1 cellular context compared by ENCODE assay signal in the genomic region with DNA sequence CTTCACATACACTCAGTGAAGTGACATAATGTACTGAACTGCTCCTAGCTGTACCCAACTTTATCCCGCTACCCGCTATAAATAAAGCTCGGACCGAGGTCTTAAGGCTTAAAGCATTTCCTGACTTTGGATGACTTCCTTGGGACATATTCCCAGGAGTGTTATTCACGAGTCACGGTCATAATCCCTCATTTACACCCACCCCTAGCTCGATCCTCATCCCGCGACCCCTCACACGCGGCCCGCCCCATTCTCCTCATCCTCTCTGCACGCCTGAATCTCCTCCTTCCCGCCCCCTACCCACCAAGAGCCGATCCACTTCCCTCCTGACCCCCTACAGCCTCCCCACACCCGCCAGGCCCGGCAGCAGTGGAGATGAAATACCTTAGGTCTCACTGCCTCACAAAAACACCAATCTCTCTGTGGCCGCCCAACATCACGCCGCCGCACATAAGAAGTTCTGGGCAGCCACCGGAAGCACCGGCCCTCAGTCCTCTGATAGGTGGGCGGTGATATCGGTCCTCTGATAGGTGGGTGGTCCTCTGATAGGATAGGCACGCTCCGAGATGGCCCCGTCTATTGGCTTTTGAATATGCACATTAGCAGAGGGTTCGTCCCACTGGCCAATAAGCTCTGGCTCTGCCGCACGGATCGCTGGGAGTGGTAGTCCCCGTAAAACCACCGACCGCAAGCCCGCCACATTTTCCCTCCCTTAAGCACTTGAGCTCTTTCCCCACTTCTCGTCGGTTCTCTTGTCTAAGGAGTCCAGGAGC.
TF ChIP-seq lines count a peak whose summit lies in the region.

A gene with protein sequence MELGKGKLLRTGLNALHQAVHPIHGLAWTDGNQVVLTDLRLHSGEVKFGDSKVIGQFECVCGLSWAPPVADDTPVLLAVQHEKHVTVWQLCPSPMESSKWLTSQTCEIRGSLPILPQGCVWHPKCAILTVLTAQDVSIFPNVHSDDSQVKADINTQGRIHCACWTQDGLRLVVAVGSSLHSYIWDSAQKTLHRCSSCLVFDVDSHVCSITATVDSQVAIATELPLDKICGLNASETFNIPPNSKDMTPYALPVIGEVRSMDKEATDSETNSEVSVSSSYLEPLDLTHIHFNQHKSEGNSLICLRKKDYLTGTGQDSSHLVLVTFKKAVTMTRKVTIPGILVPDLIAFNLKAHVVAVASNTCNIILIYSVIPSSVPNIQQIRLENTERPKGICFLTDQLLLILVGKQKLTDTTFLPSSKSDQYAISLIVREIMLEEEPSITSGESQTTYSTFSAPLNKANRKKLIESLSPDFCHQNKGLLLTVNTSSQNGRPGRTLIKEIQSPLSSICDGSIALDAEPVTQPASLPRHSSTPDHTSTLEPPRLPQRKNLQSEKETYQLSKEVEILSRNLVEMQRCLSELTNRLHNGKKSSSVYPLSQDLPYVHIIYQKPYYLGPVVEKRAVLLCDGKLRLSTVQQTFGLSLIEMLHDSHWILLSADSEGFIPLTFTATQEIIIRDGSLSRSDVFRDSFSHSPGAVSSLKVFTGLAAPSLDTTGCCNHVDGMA (minus strand): TSS at position 462 of the 773 bp plus-strand sequence. CDS start 7,897 bp downstream, outside the sequence.

TF ChIP-seq in GM12878, 131 proteins besides CTCF, POLR2A, EP300 and RAD21 (continued from another document and continues in another):
- TF ChIP-seq, protein P1, sequence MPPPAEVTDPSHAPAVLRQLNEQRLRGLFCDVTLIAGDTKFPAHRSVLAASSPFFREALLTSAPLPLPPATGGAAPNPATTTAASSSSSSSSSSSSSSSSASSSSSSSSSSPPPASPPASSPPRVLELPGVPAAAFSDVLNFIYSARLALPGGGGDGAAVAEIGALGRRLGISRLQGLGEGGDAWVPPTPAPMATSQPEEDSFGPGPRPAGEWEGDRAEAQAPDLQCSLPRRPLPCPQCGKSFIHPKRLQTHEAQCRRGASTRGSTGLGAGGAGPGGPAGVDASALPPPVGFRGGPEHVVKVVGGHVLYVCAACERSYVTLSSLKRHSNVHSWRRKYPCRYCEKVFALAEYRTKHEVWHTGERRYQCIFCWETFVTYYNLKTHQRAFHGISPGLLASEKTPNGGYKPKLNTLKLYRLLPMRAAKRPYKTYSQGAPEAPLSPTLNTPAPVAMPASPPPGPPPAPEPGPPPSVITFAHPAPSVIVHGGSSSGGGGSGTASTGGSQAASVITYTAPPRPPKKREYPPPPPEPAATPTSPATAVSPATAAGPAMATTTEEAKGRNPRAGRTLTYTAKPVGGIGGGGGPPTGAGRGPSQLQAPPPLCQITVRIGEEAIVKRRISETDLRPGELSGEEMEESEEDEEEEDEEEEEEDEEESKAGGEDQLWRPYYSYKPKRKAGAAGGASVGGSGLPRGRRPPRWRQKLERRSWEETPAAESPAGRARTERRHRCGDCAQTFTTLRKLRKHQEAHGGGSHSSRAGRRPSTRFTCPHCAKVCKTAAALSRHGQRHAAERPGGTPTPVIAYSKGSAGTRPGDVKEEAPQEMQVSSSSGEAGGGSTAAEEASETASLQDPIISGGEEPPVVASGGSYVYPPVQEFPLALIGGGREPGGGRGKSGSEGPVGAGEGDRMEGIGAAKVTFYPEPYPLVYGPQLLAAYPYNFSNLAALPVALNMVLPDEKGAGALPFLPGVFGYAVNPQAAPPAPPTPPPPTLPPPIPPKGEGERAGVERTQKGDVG (CRISPR knock-in tag; IDR thresholded peaks at IDR 0.05): no peak
- TF ChIP-seq NR2C1 (IDR thresholded peaks at IDR 0.05) (no peak), ATF7 (IDR thresholded peaks at IDR 0.05; ENCODE audit: low read depth) (peak; percentile 59), ZNF384 (IDR thresholded peaks at IDR 0.05; ENCODE audit: borderline replicate concordance, low read depth, low read length) (no peak), RAD51 (IDR thresholded peaks at IDR 0.05) (no peak), RBBP5 (conservative IDR thresholded peaks at IDR 0.05) (no peak), JUNB (IDR thresholded peaks at IDR 0.05) (no peak), TAF1 (IDR thresholded peaks at IDR 0.05; ENCODE audit: borderline replicate concordance, low read depth, low read length) (peak; percentile 93), HDAC2 (IDR thresholded peaks at IDR 0.05) (no peak), NRF1 (conservative IDR thresholded peaks at IDR 0.05; ENCODE audit: low read depth, low read length) (no peak), IRF4 (IDR thresholded peaks at IDR 0.05; ENCODE audit: low read depth, low read length) (no peak), KLF5 (IDR thresholded peaks at IDR 0.05; ENCODE audit: partially characterized antibody) (no peak), DPF2 (IDR thresholded peaks at IDR 0.05) (0 out of 2 replicates have a peak, but pooled peaks have one; percentile 23), CHD2 (IDR thresholded peaks at IDR 0.05; ENCODE audit: borderline replicate concordance, low read depth, low read length) (peak; percentile 92), YY1 (IDR thresholded peaks at IDR 0.05; ENCODE audit: low read depth, low read length) (peak; percentile 58; the same call in 1 of the 2 replicates), IKZF2 (IDR thresholded peaks at IDR 0.05) (no peak), HCFC1 (IDR thresholded peaks at IDR 0.05; ENCODE audit: low read length) (peak; percentile 90), ZNF207 (IDR thresholded peaks at IDR 0.05; ENCODE audit: borderline replicate concordance) (no peak), ETV6 (conservative IDR thresholded peaks at IDR 0.05 in 1 of 2, IDR thresholded peaks at IDR 0.05 in 1 of 2; ENCODE audit: borderline replicate concordance in 1 of 2, low read depth in 1 of 2) (no peak), CEBPB (IDR thresholded peaks at IDR 0.05; ENCODE audit: borderline replicate concordance in 1 of 2, low read depth in 2 of 2, low read length in 2 of 2) (no peak), MTA3 (IDR thresholded peaks at IDR 0.05; ENCODE audit: borderline replicate concordance, low read length) (no peak), TCF3 (IDR thresholded peaks at IDR 0.05; ENCODE audit: borderline replicate concordance, insufficient read depth, low read depth, low read length) (no peak), SREBF2 (IDR thresholded peaks at IDR 0.05; ENCODE audit: low read length) (no peak), SMC3 (IDR thresholded peaks at IDR 0.05; ENCODE audit: borderline replicate concordance, low read length) (no peak)
- TF ChIP-seq, protein P2, sequence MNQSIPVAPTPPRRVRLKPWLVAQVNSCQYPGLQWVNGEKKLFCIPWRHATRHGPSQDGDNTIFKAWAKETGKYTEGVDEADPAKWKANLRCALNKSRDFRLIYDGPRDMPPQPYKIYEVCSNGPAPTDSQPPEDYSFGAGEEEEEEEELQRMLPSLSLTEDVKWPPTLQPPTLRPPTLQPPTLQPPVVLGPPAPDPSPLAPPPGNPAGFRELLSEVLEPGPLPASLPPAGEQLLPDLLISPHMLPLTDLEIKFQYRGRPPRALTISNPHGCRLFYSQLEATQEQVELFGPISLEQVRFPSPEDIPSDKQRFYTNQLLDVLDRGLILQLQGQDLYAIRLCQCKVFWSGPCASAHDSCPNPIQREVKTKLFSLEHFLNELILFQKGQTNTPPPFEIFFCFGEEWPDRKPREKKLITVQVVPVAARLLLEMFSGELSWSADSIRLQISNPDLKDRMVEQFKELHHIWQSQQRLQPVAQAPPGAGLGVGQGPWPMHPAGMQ (IDR thresholded peaks at IDR 0.05; ENCODE audit: borderline replicate concordance): no peak
- TF ChIP-seq, protein P3, sequence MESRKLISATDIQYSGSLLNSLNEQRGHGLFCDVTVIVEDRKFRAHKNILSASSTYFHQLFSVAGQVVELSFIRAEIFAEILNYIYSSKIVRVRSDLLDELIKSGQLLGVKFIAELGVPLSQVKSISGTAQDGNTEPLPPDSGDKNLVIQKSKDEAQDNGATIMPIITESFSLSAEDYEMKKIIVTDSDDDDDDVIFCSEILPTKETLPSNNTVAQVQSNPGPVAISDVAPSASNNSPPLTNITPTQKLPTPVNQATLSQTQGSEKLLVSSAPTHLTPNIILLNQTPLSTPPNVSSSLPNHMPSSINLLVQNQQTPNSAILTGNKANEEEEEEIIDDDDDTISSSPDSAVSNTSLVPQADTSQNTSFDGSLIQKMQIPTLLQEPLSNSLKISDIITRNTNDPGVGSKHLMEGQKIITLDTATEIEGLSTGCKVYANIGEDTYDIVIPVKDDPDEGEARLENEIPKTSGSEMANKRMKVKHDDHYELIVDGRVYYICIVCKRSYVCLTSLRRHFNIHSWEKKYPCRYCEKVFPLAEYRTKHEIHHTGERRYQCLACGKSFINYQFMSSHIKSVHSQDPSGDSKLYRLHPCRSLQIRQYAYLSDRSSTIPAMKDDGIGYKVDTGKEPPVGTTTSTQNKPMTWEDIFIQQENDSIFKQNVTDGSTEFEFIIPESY (IDR thresholded peaks at IDR 0.05): no peak
- TF ChIP-seq, protein P4, sequence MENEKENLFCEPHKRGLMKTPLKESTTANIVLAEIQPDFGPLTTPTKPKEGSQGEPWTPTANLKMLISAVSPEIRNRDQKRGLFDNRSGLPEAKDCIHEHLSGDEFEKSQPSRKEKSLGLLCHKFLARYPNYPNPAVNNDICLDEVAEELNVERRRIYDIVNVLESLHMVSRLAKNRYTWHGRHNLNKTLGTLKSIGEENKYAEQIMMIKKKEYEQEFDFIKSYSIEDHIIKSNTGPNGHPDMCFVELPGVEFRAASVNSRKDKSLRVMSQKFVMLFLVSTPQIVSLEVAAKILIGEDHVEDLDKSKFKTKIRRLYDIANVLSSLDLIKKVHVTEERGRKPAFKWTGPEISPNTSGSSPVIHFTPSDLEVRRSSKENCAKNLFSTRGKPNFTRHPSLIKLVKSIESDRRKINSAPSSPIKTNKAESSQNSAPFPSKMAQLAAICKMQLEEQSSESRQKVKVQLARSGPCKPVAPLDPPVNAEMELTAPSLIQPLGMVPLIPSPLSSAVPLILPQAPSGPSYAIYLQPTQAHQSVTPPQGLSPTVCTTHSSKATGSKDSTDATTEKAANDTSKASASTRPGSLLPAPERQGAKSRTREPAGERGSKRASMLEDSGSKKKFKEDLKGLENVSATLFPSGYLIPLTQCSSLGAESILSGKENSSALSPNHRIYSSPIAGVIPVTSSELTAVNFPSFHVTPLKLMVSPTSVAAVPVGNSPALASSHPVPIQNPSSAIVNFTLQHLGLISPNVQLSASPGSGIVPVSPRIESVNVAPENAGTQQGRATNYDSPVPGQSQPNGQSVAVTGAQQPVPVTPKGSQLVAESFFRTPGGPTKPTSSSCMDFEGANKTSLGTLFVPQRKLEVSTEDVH (IDR thresholded peaks at IDR 0.05; ENCODE audit: low read depth, partially characterized antibody): no peak
- TF ChIP-seq, protein P5, sequence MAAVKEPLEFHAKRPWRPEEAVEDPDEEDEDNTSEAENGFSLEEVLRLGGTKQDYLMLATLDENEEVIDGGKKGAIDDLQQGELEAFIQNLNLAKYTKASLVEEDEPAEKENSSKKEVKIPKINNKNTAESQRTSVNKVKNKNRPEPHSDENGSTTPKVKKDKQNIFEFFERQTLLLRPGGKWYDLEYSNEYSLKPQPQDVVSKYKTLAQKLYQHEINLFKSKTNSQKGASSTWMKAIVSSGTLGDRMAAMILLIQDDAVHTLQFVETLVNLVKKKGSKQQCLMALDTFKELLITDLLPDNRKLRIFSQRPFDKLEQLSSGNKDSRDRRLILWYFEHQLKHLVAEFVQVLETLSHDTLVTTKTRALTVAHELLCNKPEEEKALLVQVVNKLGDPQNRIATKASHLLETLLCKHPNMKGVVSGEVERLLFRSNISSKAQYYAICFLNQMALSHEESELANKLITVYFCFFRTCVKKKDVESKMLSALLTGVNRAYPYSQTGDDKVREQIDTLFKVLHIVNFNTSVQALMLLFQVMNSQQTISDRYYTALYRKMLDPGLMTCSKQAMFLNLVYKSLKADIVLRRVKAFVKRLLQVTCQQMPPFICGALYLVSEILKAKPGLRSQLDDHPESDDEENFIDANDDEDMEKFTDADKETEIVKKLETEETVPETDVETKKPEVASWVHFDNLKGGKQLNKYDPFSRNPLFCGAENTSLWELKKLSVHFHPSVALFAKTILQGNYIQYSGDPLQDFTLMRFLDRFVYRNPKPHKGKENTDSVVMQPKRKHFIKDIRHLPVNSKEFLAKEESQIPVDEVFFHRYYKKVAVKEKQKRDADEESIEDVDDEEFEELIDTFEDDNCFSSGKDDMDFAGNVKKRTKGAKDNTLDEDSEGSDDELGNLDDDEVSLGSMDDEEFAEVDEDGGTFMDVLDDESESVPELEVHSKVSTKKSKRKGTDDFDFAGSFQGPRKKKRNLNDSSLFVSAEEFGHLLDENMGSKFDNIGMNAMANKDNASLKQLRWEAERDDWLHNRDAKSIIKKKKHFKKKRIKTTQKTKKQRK (IDR thresholded peaks at IDR 0.05; ENCODE audit: low read depth, low read length): peak; percentile 78
- TF ChIP-seq, protein P6, sequence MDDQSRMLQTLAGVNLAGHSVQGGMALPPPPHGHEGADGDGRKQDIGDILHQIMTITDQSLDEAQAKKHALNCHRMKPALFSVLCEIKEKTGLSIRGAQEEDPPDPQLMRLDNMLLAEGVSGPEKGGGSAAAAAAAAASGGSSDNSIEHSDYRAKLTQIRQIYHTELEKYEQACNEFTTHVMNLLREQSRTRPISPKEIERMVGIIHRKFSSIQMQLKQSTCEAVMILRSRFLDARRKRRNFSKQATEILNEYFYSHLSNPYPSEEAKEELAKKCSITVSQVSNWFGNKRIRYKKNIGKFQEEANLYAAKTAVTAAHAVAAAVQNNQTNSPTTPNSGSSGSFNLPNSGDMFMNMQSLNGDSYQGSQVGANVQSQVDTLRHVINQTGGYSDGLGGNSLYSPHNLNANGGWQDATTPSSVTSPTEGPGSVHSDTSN (IDR thresholded peaks at IDR 0.05; ENCODE audit: insufficient replicate concordance, low read depth, low read length): peak; percentile 84
- TF ChIP-seq, protein P7, sequence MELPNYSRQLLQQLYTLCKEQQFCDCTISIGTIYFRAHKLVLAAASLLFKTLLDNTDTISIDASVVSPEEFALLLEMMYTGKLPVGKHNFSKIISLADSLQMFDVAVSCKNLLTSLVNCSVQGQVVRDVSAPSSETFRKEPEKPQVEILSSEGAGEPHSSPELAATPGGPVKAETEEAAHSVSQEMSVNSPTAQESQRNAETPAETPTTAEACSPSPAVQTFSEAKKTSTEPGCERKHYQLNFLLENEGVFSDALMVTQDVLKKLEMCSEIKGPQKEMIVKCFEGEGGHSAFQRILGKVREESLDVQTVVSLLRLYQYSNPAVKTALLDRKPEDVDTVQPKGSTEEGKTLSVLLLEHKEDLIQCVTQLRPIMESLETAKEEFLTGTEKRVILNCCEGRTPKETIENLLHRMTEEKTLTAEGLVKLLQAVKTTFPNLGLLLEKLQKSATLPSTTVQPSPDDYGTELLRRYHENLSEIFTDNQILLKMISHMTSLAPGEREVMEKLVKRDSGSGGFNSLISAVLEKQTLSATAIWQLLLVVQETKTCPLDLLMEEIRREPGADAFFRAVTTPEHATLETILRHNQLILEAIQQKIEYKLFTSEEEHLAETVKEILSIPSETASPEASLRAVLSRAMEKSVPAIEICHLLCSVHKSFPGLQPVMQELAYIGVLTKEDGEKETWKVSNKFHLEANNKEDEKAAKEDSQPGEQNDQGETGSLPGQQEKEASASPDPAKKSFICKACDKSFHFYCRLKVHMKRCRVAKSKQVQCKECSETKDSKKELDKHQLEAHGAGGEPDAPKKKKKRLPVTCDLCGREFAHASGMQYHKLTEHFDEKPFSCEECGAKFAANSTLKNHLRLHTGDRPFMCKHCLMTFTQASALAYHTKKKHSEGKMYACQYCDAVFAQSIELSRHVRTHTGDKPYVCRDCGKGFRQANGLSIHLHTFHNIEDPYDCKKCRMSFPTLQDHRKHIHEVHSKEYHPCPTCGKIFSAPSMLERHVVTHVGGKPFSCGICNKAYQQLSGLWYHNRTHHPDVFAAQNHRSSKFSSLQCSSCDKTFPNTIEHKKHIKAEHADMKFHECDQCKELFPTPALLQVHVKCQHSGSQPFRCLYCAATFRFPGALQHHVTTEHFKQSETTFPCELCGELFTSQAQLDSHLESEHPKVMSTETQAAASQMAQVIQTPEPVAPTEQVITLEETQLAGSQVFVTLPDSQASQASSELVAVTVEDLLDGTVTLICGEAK (IDR thresholded peaks at IDR 0.05; ENCODE audit: borderline replicate concordance): peak; percentile 92; the same call in 1 of the 2 replicates
